21 cellular contexts compared by ENCODE assay signal in genomic region chr19:29214411-29214810, GRCh38. TPM values are rescaled to one million over a fixed set of nuclear protein-coding genes. Genes with fewer than 3 reads are reported as not detected.
DNase-seq lines count a peak whose midpoint lies in the region; ATAC-seq and TF ChIP-seq lines count a peak whose summit lies in the region.
"Had no signal": no experiment of that assay in that cellular context is flagged by ENCODE, and none has a peak within 500 bp of the region (broad histone marks: within the 10 kb centered on the region; RNA-seq: fewer than 3 reads in every experiment).

No MANE protein-coding gene starts in this region.

- H3K14ac ChIP-seq in mesenchymal stem cell (ENCODE audit: low read length in 2 of 2), result no peak overlapping the region

- no peak overlapping the region for H3K9ac ChIP-seq in mesenchymal stem cell (ENCODE audit: low read length)
- H3K9ac ChIP-seq in neural progenitor cell, result no peak overlapping the region
- H3K9ac ChIP-seq: GM23248, SK-N-SH had no signal

- no peak overlapping the region for H4K8ac ChIP-seq in mesenchymal stem cell (ENCODE audit: low read length)

- H3K4me3 ChIP-seq in HEK293 (ENCODE audit: low read depth, low read length) (no peak overlapping the region), mesenchymal stem cell (ENCODE audit: insufficient read depth in 1 of 2, low read depth in 1 of 2, low read length in 2 of 2) (no peak overlapping the region), neural progenitor cell (no peak overlapping the region)
- H3K4me3 ChIP-seq: GM23248 had no signal

- no peak for ATAC-seq in HG03342 (IDR thresholded peaks at IDR 0.05; ENCODE audit: unreplicated experiment)
- ATAC-seq: PC-3 had no signal

- intact Hi-C loops in activated CD4-positive, alpha-beta T cell treated with anti-CD3 and anti-CD28 coated beads, Interleukin-2, amount 10 ng/mL, durations not matched to agents 24 days and 14 days (cut with micrococcal nuclease), result loop anchor here (5.0 kb wide), 1 partner anchor 393 kb away; the partner anchor contains the start of gene POP4

- no peaks in the 10 kb centered on the region for H3F3A ChIP-seq in neural progenitor cell (ENCODE audit: low read depth)

- DNase-seq in activated CD4-positive, alpha-beta T cell treated with anti-CD3 and anti-CD28 coated beads, Interleukin-2, amount 10 ng/mL, durations not matched to agents 24 days and 14 days, result peak; percentile 54
- no peak for DNase-seq in activated CD4-positive, alpha-beta T cell treated with anti-CD3 and anti-CD28 coated beads for 48 hours
- DNase-seq in mesenchymal stem cell, result no peak
- DNase-seq in neural progenitor cell (ENCODE audit: low spot score), result no peak
- no peak for DNase-seq in stimulated activated naive CD4-positive, alpha-beta T cell treated with Interleukin-2 at 50 U/mL for 16 hours (lab: John Stamatoyannopoulos, UW)
- DNase-seq in NAMALWA (ENCODE audit: low spot score), result no peak
- DNase-seq: 8988T, DND-41, HCEC 1CT, KBM-7, NCI-H1105 treated with DMSO at 0.1 percent for 48 hours, NCI-H187, NCI-H345, NCI-H526, PC-3, RPMI8226, SHP77 treated with DMSO at 0.1 percent for 48 hours, SK-N-SH had no signal

- H4K20me1 ChIP-seq in neural progenitor cell (ENCODE audit: low read depth), result peaks cover 19% of the 10 kb centered on the region

- no peak overlapping the region for H3K4me3 Mint-ChIP-seq in activated CD4-positive, alpha-beta T cell treated with anti-CD3 and anti-CD28 coated beads, Interleukin-2, amount 10 ng/mL, durations not matched to agents 24 days and 14 days
- H3K4me3 Mint-ChIP-seq in neural progenitor cell, result peak overlapping the region; percentile 67

- no peak overlapping the region for H2BK5ac ChIP-seq in mesenchymal stem cell (ENCODE audit: low read depth, low read length, poor library complexity, severe bottlenecking)

- WGBS in mesenchymal stem cell, result 52% methylated on average over 2 of the region's 2 CpGs

- H3K36me3 ChIP-seq in HEK293 (ENCODE audit: control insufficient read depth in 2 of 2, insufficient read depth in 1 of 2, low read length in 2 of 2) (peaks cover 9 to 12% of the 10 kb centered on the region in 2 experiments), mesenchymal stem cell (ENCODE audit: control insufficient read depth in 1 of 2, insufficient read depth in 2 of 2, low read depth in 1 of 2, low read length in 2 of 2) (no peaks in the 10 kb centered on the region), neural progenitor cell (peaks cover 5% of the 10 kb centered on the region)

- no peak overlapping the region for H3K4ac ChIP-seq in mesenchymal stem cell (ENCODE audit: low read depth in 1 of 2, low read length in 2 of 2)

- no peak overlapping the region for H3K27ac ChIP-seq in HEK293 (ENCODE audit: extremely low read depth, low read depth, low read length)
- H3K27ac ChIP-seq in mesenchymal stem cell (ENCODE audit: low read length, poor library complexity, severe bottlenecking), result no peak overlapping the region
- no peak overlapping the region for H3K27ac ChIP-seq in neural progenitor cell
- H3K27ac ChIP-seq: GM23248 had no signal

- no peak overlapping the region for H2BK12ac ChIP-seq in mesenchymal stem cell (ENCODE audit: low read length in 2 of 2)

- CTCF ChIA-PET in HEK293 (lab: Yijun Ruan, JAX), result interaction anchor here (0.6 to 1.6 kb wide), 4 partner anchors 49 to 395 kb away, joined by 3 to 6 read pairs (median 4); no protein-coding TSS in a partner anchor

- H2BK15ac ChIP-seq in mesenchymal stem cell (ENCODE audit: low read depth, poor library complexity, severe bottlenecking), result no peak overlapping the region

- H4K91ac ChIP-seq in mesenchymal stem cell (ENCODE audit: low read length), result peak overlapping the region; percentile 21

- H3K4me1 ChIP-seq in HEK293 (ENCODE audit: control insufficient read depth, insufficient read depth, low read length), result peaks cover 15% of the 10 kb centered on the region
- no peaks in the 10 kb centered on the region for H3K4me1 ChIP-seq in mesenchymal stem cell (ENCODE audit: control insufficient read depth, insufficient read depth, low read depth, low read length)
- peaks cover 12% of the 10 kb centered on the region for H3K4me1 ChIP-seq in neural progenitor cell

- H2AK5ac ChIP-seq in mesenchymal stem cell (ENCODE audit: low read length, severe bottlenecking), result no peak overlapping the region

- H3K18ac ChIP-seq in mesenchymal stem cell (ENCODE audit: low read depth in 1 of 2, low read length in 2 of 2), result no peak overlapping the region

- peaks cover 29% of the 10 kb centered on the region for H3K36me3 Mint-ChIP-seq in activated CD4-positive, alpha-beta T cell treated with anti-CD3 and anti-CD28 coated beads, Interleukin-2, amount 10 ng/mL, durations not matched to agents 24 days and 14 days (ENCODE audit: low read depth)
- peaks cover 21% of the 10 kb centered on the region for H3K36me3 Mint-ChIP-seq in neural progenitor cell

- no peak overlapping the region for H3K4me2 ChIP-seq in mesenchymal stem cell (ENCODE audit: low read length, poor library complexity, severe bottlenecking)
- no peak overlapping the region for H3K4me2 ChIP-seq in neural progenitor cell

- H3K27ac Mint-ChIP-seq in activated CD4-positive, alpha-beta T cell treated with anti-CD3 and anti-CD28 coated beads, Interleukin-2, amount 10 ng/mL, durations not matched to agents 24 days and 14 days, result no peak overlapping the region
- no peak overlapping the region for H3K27ac Mint-ChIP-seq in neural progenitor cell

- no peaks in the 10 kb centered on the region; the same call in 1 of the 2 replicates for H3K9me3 ChIP-seq in HEK293 (ENCODE audit: control insufficient read depth, insufficient read depth, low read depth, low read length)
- no peaks in the 10 kb centered on the region for H3K9me3 ChIP-seq in mesenchymal stem cell (ENCODE audit: control insufficient read depth, low read length)
- peaks cover 3% of the 10 kb centered on the region for H3K9me3 ChIP-seq in neural progenitor cell (ENCODE audit: low read depth)
- H3K9me3 ChIP-seq: SK-N-SH had no signal

- H3K4me1 Mint-ChIP-seq in activated CD4-positive, alpha-beta T cell treated with anti-CD3 and anti-CD28 coated beads, Interleukin-2, amount 10 ng/mL, durations not matched to agents 24 days and 14 days, result peaks cover 32% of the 10 kb centered on the region
- peaks cover 13% of the 10 kb centered on the region for H3K4me1 Mint-ChIP-seq in neural progenitor cell

- POLR2A ChIA-PET in HEK293 (lab: Yijun Ruan, JAX), result interaction anchor here (0.6 to 1.5 kb wide), 2 partner anchors 392 to 761 kb away, joined by 4 to 5 read pairs; partner anchors contain the start of gene POP4

- H3K27me3 Mint-ChIP-seq in activated CD4-positive, alpha-beta T cell treated with anti-CD3 and anti-CD28 coated beads, Interleukin-2, amount 10 ng/mL, durations not matched to agents 24 days and 14 days, result peaks cover 9% of the 10 kb centered on the region
- H3K27me3 Mint-ChIP-seq in neural progenitor cell (ENCODE audit: insufficient read depth, low read depth), result peaks cover 6% of the 10 kb centered on the region

- H3K23ac ChIP-seq in mesenchymal stem cell (ENCODE audit: low read length in 2 of 2), result no peak overlapping the region

- TF ChIP-seq CTCF in HEK293 (tag by site-specific recombination; IDR thresholded peaks at IDR 0.05) (no peak), neural progenitor cell (IDR thresholded peaks at IDR 0.05) (no peak)

- peaks cover 4% of the 10 kb centered on the region for H3K9me3 Mint-ChIP-seq in activated CD4-positive, alpha-beta T cell treated with anti-CD3 and anti-CD28 coated beads, Interleukin-2, amount 10 ng/mL, durations not matched to agents 24 days and 14 days
- peaks cover 13% of the 10 kb centered on the region for H3K9me3 Mint-ChIP-seq in neural progenitor cell

- H3K27me3 ChIP-seq in mesenchymal stem cell (ENCODE audit: control insufficient read depth in 1 of 2, insufficient read depth in 1 of 2, low read length in 2 of 2), result peaks cover 14 to 19% of the 10 kb centered on the region in 2 experiments
- no peaks in the 10 kb centered on the region for H3K27me3 ChIP-seq in neural progenitor cell

- H2AFZ ChIP-seq in mesenchymal stem cell (ENCODE audit: low read depth, low read length) (no peak overlapping the region), neural progenitor cell (replicated peaks) (no peak overlapping the region)

- no peak overlapping the region for H2BK120ac ChIP-seq in mesenchymal stem cell (ENCODE audit: low read depth, low read length)

- peaks cover 38% of the 10 kb centered on the region for H3K79me2 ChIP-seq in neural progenitor cell (ENCODE audit: low read depth)

- H3K79me1 ChIP-seq in mesenchymal stem cell (replicated peaks; ENCODE audit: low read length, poor library complexity, severe bottlenecking), result no peaks in the 10 kb centered on the region

TF ChIP-seq in HEK293, 187 proteins besides CTCF, POLR2A, EP300 and RAD21:
- TF ChIP-seq, protein P1, sequence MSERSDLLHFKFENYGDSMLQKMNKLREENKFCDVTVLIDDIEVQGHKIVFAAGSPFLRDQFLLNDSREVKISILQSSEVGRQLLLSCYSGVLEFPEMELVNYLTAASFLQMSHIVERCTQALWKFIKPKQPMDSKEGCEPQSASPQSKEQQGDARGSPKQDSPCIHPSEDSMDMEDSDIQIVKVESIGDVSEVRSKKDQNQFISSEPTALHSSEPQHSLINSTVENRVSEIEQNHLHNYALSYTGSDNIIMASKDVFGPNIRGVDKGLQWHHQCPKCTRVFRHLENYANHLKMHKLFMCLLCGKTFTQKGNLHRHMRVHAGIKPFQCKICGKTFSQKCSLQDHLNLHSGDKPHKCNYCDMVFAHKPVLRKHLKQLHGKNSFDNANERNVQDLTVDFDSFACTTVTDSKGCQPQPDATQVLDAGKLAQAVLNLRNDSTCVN (tag by site-specific recombination; optimal IDR thresholded peaks at IDR 0.05), result peak; percentile 10
- TF ChIP-seq SCRT1 (tag by site-specific recombination; IDR thresholded peaks at IDR 0.05; ENCODE audit: borderline replicate concordance) (no peak), ZNF19 (tag by site-specific recombination; IDR thresholded peaks at IDR 0.05; ENCODE audit: low read depth) (no peak)

RNA-seq across cellular contexts. Expression of gene UQCRFS1, which starts 1.5 kb away (rescaled TPM):
- 44.5 and 45.4 TPM in 2 replicates for total RNA-seq in activated CD4-positive, alpha-beta T cell treated with anti-CD3 and anti-CD28 coated beads, Interleukin-2, amount 10 ng/mL, durations not matched to agents 24 days and 14 days
- 30.9 TPM for polyA plus RNA-seq in mesenchymal stem cell (2013, experiment 1 of 2)
- polyA plus RNA-seq in mesenchymal stem cell (2013, experiment 2 of 2), result 33.0 TPM
- 36.5 and 39.2 TPM in 2 replicates for total RNA-seq in neural progenitor cell (ENCODE audit: low replicate concordance)
